In the genomic region with DNA sequence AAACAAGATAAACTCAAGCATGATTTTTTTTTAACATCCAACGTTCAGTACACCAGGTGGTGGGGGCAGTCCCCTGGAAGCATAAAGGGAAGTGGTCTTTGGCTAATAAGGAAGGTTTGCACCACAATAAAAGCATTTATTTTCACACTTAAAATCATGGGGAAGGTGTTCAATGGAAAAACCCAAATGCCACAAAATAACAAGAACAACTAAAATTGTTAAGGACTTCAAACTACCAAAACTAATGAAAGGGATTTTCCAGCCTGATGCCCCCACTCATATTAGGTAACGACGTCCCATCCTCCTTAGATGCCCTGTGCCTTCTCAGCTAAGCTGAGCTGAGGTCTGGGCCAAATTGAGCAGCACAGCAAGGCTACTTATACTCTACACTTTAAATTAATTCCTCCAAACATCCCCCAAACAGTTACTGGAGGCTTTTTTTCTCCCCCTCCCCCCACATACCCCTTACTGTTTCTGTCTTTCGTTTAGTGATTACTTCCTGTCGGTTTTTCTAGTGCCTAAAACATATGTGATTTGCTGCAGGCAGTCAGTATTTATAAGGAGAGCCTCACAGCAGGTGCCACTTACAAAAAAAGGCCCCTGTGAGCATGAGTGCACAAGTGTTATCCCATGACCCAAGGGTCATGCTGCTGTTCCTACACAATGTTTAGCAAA, we compare ENCODE assay signal across 10 cellular contexts.
DNase-seq lines count a peak whose midpoint lies in the region; ATAC-seq and TF ChIP-seq lines count a peak whose summit lies in the region.
"Had no signal": no experiment of that assay in that cellular context is flagged by ENCODE, and none has a peak within 500 bp of the region (broad histone marks: within the 10 kb centered on the region; RNA-seq: fewer than 3 reads in every experiment).

No MANE protein-coding gene starts in this region.

- H3K4me1 Mint-ChIP-seq in activated B cell treated with CpG ODN at 0.5 μM for 24 hours, result peaks cover 71% of the 10 kb centered on the region
- no peaks in the 10 kb centered on the region for H3K4me1 Mint-ChIP-seq in activated CD4-positive, alpha-beta memory T cell treated with anti-CD3 and anti-CD28 coated beads, Interleukin-2, amount 10 ng/mL, durations not matched to agents 7 days and 5 days

- peaks cover under 1% of the 10 kb centered on the region for H3K4me1 ChIP-seq in colonic mucosa

- intact Hi-C loops in activated B cell treated with CpG ODN at 0.5 μM for 24 hours (cut with micrococcal nuclease), result loop anchor here (1.0 to 10.0 kb wide), 12 partner anchors 54 to 971 kb away; no protein-coding TSS in a partner anchor
- intact Hi-C loops in colonic mucosa (cut with DNase I), result no loop called here

- ATAC-seq in GM21526 (IDR thresholded peaks at IDR 0.05; ENCODE audit: low FRiP score, unreplicated experiment) (peak; percentile 64), HG03460 (IDR thresholded peaks at IDR 0.05; ENCODE audit: unreplicated experiment) (peak; percentile 67), activated B cell treated with CpG ODN at 0.5 μM for 24 hours (ENCODE audit: low read depth) (peak; percentile 67)

- CTCF ChIA-PET in activated B cell treated with CpG ODN at 0.5 μM for 24 hours (lab: Charles Lee), result interaction anchor here (1.0 kb wide), 1 partner anchor 10 kb away, joined by 3 read pairs; no protein-coding TSS in a partner anchor
- CTCF ChIA-PET in activated CD4-positive, alpha-beta memory T cell treated with anti-CD3 and anti-CD28 coated beads, Interleukin-2, amount 10 ng/mL, durations not matched to agents 7 days and 5 days (lab: Charles Lee), result no interaction called here

- TF ChIP-seq CTCF in GM13976 (IDR thresholded peaks at IDR 0.05; ENCODE audit: borderline replicate concordance, control extremely low read depth, extremely low read depth, insufficient read depth, missing control alignments) (no peak), activated B cell treated with CpG ODN at 0.5 μM for 24 hours (IDR thresholded peaks at IDR 0.05) (no peak), colonic mucosa (IDR thresholded peaks at IDR 0.05) (no peak)

- H3K27ac ChIP-seq in colonic mucosa, result no peak overlapping the region
- H3K27ac ChIP-seq: neutrophil had no signal

- in situ Hi-C loops in GM13976 (cut with MboI; ENCODE audit: low sequenced_read_pairs, unreplicated experiment), result no loop called here

- DNase-seq in GM13976 (ENCODE audit: low spot score) (peak; percentile 22), activated B cell treated with CpG ODN at 0.5 μM for 24 hours (no peak), colonic mucosa (no peak)
- DNase-seq in activated CD4-positive, alpha-beta memory T cell treated with anti-CD3 and anti-CD28 coated beads, Interleukin-2, amount 10 ng/mL, durations not matched to agents 7 days and 5 days, result no peak
- no peak for DNase-seq in activated effector memory CD4-positive, alpha-beta T cell treated with anti-CD3 and anti-CD28 coated beads, Interleukin-2, amount 50 U/mL, for 16 hours
- no peak for DNase-seq in activated CD4-positive, CD25-positive, alpha-beta regulatory T cell treated with anti-CD3 and anti-CD28 coated beads, Interleukin-2, amount 50 U/mL, for 72 hours

- H3K36me3 ChIP-seq in colonic mucosa, result no peaks in the 10 kb centered on the region
- H3K36me3 ChIP-seq: neutrophil had no signal

- no peak overlapping the region for H3K4me3 ChIP-seq in colonic mucosa

- no peaks in the 10 kb centered on the region for H3K36me3 Mint-ChIP-seq in activated B cell treated with CpG ODN at 0.5 μM for 24 hours (ENCODE audit: low read depth)
- no peaks in the 10 kb centered on the region for H3K36me3 Mint-ChIP-seq in activated CD4-positive, alpha-beta memory T cell treated with anti-CD3 and anti-CD28 coated beads, Interleukin-2, amount 10 ng/mL, durations not matched to agents 7 days and 5 days (ENCODE audit: low read depth)

- no peak overlapping the region for H3K9ac ChIP-seq in colonic mucosa (ENCODE audit: low read depth in 2 of 2, low read length in 2 of 2)

- H3K9me3 ChIP-seq in colonic mucosa, result no peaks in the 10 kb centered on the region
- H3K9me3 ChIP-seq: neutrophil had no signal

- H3K27me3 ChIP-seq in colonic mucosa, result no peaks in the 10 kb centered on the region

- H3K9me3 Mint-ChIP-seq in activated B cell treated with CpG ODN at 0.5 μM for 24 hours, result no peaks in the 10 kb centered on the region
- peaks cover 2% of the 10 kb centered on the region for H3K9me3 Mint-ChIP-seq in activated CD4-positive, alpha-beta memory T cell treated with anti-CD3 and anti-CD28 coated beads, Interleukin-2, amount 10 ng/mL, durations not matched to agents 7 days and 5 days
- H3K9me3 Mint-ChIP-seq: T-helper 1 cell treated with Interleukin-12 subunit alpha and Interleukin-12 subunit beta and Interleukin-4 antibody, amounts not matched to agents 30 μg/mL and 1 μg/mL, for 36 hours had no signal

- POLR2A ChIA-PET in activated B cell treated with CpG ODN at 0.5 μM for 24 hours (lab: Charles Lee), result interaction anchor here (1.0 to 3.0 kb wide), 8 partner anchors 21 to 328 kb away, joined by 3 to 35 read pairs (median 4); no protein-coding TSS in a partner anchor
- POLR2A ChIA-PET in activated CD4-positive, alpha-beta memory T cell treated with anti-CD3 and anti-CD28 coated beads, Interleukin-2, amount 10 ng/mL, durations not matched to agents 7 days and 5 days (lab: Charles Lee), result no interaction called here

- peak overlapping the region; percentile 66 for H3K4me3 Mint-ChIP-seq in activated B cell treated with CpG ODN at 0.5 μM for 24 hours
- H3K4me3 Mint-ChIP-seq in activated CD4-positive, alpha-beta memory T cell treated with anti-CD3 and anti-CD28 coated beads, Interleukin-2, amount 10 ng/mL, durations not matched to agents 7 days and 5 days, result no peak overlapping the region
- H3K4me3 Mint-ChIP-seq: T-helper 1 cell treated with Interleukin-12 subunit alpha and Interleukin-12 subunit beta and Interleukin-4 antibody, amounts not matched to agents 30 μg/mL and 1 μg/mL, for 36 hours had no signal

- no peaks in the 10 kb centered on the region for H3K27me3 Mint-ChIP-seq in activated B cell treated with CpG ODN at 0.5 μM for 24 hours
- no peaks in the 10 kb centered on the region for H3K27me3 Mint-ChIP-seq in activated CD4-positive, alpha-beta memory T cell treated with anti-CD3 and anti-CD28 coated beads, Interleukin-2, amount 10 ng/mL, durations not matched to agents 7 days and 5 days

- peak overlapping the region; percentile 90 for H3K27ac Mint-ChIP-seq in activated B cell treated with CpG ODN at 0.5 μM for 24 hours
- H3K27ac Mint-ChIP-seq in activated CD4-positive, alpha-beta memory T cell treated with anti-CD3 and anti-CD28 coated beads, Interleukin-2, amount 10 ng/mL, durations not matched to agents 7 days and 5 days, result no peak overlapping the region
- H3K27ac Mint-ChIP-seq: T-helper 1 cell treated with Interleukin-12 subunit alpha and Interleukin-12 subunit beta and Interleukin-4 antibody, amounts not matched to agents 30 μg/mL and 1 μg/mL, for 36 hours had no signal
